ENCODE assay signal across 13 cellular contexts in genomic region chr9:450057-450456, GRCh38.
"Had no signal": no experiment of that assay in that cellular context is flagged by ENCODE, and none has a peak within 500 bp of the region (broad histone marks: within the 10 kb centered on the region; RNA-seq: fewer than 3 reads in every experiment).

No MANE protein-coding gene starts in this region.

- H2AFZ ChIP-seq: neural progenitor cell had no signal

- FAIRE-seq: TTC549 had no signal

- ATAC-seq: left colon, WTC11 had no signal

- H3K4me3 Mint-ChIP-seq: activated CD4-positive, alpha-beta T cell treated with anti-CD3 and anti-CD28 coated beads, Interleukin-2, amount 10 ng/mL, durations not matched to agents 7 days and 5 days; neural progenitor cell; WTC11 had no signal

- H3K9ac ChIP-seq: neural progenitor cell had no signal

- H3K4me1 ChIP-seq: ascending aorta, neural progenitor cell, tibial artery had no signal

- DNase-seq: activated CD4-positive, alpha-beta T cell treated with anti-CD3 and anti-CD28 coated beads, Interleukin-2, amount 10 ng/mL, durations not matched to agents 7 days and 5 days; left colon; sigmoid colon; spleen; stimulated activated CD4-positive, alpha-beta T cell treated with anti-CD3 and anti-CD28 coated beads, Interleukin-2, amount 100 ng/mL, for 24 hours; tibial artery had no signal

- H3K4me3 ChIP-seq: ascending aorta, cardiac muscle cell, lung, neural progenitor cell, sigmoid colon, spleen, tibial artery, vagina had no signal

- H3K9me3 ChIP-seq: ascending aorta, sigmoid colon, spleen, tibial artery, vagina had no signal

- H3K4me2 ChIP-seq: neural progenitor cell had no signal

- H3K27ac Mint-ChIP-seq: activated CD4-positive, alpha-beta T cell treated with anti-CD3 and anti-CD28 coated beads, Interleukin-2, amount 10 ng/mL, durations not matched to agents 7 days and 5 days; neural progenitor cell; WTC11 had no signal

- H3K27me3 Mint-ChIP-seq: activated CD4-positive, alpha-beta T cell treated with anti-CD3 and anti-CD28 coated beads, Interleukin-2, amount 10 ng/mL, durations not matched to agents 7 days and 5 days had no signal

- H3K27ac ChIP-seq: ascending aorta, cardiac muscle cell, neural progenitor cell, sigmoid colon, spleen, tibial artery, vagina had no signal

- H3K27me3 ChIP-seq: ascending aorta, cardiac muscle cell, neural progenitor cell, sigmoid colon, spleen, tibial artery, vagina had no signal

- H3K36me3 ChIP-seq: ascending aorta, cardiac muscle cell, neural progenitor cell, sigmoid colon, vagina had no signal

- H3K9me3 Mint-ChIP-seq: activated CD4-positive, alpha-beta T cell treated with anti-CD3 and anti-CD28 coated beads, Interleukin-2, amount 10 ng/mL, durations not matched to agents 7 days and 5 days had no signal
